Comparison of ENCODE assay signal across 15 cellular contexts in genomic region chr7:510061-510481, GRCh38.
"Had no signal": no experiment of that assay in that cellular context is flagged by ENCODE, and none has a peak within 500 bp of the region (broad histone marks: within the 10 kb centered on the region; RNA-seq: fewer than 3 reads in every experiment).

No MANE protein-coding gene starts in this region.

- DNase-seq: activated CD4-positive, alpha-beta memory T cell treated with anti-CD3 and anti-CD28 coated beads, Interleukin-2, amount 10 ng/mL, durations not matched to agents 7 days and 5 days; activated CD4-positive, alpha-beta T cell treated with anti-CD3 and anti-CD28 coated beads for 4 hours; activated effector memory CD4-positive, alpha-beta T cell treated with anti-CD3 and anti-CD28 coated beads, Interleukin-2, amount 50 U/mL, for 16 hours; activated T-cell treated with anti-CD3 and anti-CD28 coated beads, Interleukin-2, amount 50 U/mL, for 4 hours; adrenal gland; effector CD8-positive, alpha-beta T cell; esophagus squamous epithelium; mesenchymal stem cell; nucleus accumbens; T-helper 17 cell; transverse colon had no signal

- H3K27ac ChIP-seq: adrenal gland, esophagus squamous epithelium, transverse colon had no signal

- H3K27me3 ChIP-seq: adrenal gland, transverse colon had no signal

- H3K36me3 ChIP-seq: adrenal gland had no signal

- H3K4me1 ChIP-seq: adrenal gland had no signal

- H3K4me3 ChIP-seq: adrenal gland, esophagus squamous epithelium, prostate gland, transverse colon had no signal

- H3K9me3 ChIP-seq: adrenal gland, esophagus squamous epithelium, prostate gland, transverse colon had no signal

- ATAC-seq: activated T-cell treated with anti-CD3 and anti-CD28 coated beads, Interleukin-2, amount 50 U/mL, for 4 hours; left lobe of liver; natural killer cell treated with Interleukin-12 subunit alpha and Interleukin-12 subunit beta and Interleukin-15 and Interleukin-18, amount 100 ng/mL, for 72 hours; stimulated activated effector memory CD8-positive, alpha-beta T cell treated with anti-CD3 and anti-CD28 coated beads, Interleukin-12 subunit alpha, Interleukin-12 subunit beta, amount 100 ng/mL, for 72 hours; T-helper 17 cell had no signal
